In the genomic region with DNA sequence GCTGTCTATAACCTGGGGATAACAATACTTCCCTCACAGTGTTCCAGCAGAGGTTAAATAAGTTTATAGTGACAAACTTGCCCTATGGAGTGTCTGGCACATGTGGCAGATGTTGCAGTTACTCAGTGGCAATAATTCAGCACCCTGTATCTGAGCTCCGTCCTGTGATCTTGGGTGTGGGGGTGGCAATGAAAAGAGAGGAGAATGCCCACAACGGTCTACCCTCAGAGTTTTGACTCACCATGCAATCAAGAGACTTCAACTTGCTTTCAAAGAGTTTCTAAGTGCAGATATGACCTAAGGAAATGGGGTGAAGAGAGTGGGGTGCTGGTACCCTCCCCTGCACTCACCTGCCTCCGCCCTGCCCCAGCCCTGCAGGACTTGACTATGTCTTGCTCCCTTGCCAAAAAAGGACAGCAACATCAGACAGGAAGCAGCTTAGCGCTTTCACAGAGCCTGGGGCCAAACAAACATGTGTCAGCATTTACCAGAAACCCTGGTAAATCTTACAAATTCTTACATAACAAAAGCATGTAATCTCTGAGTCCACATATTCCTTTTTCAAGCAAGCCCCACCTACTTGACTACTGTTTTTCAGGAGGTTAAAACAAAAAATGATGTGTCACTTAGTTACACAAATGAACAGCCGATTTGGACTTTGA, we compare ENCODE assay signal across 10 cellular contexts.
A peak's percentile ranks its signal among the peaks of the same experiment; 100 is the strongest.
DNase-seq lines count a peak whose midpoint lies in the region; ATAC-seq and TF ChIP-seq lines count a peak whose summit lies in the region.
"Had no signal": no experiment of that assay in that cellular context is flagged by ENCODE, and none has a peak within 500 bp of the region (broad histone marks: within the 10 kb centered on the region; RNA-seq: fewer than 3 reads in every experiment).

No MANE protein-coding gene starts in this region.

- intact Hi-C loops in upper lobe of right lung (cut with DNase I), result no loop called here
- intact Hi-C loops in activated CD4-positive, alpha-beta T cell treated with anti-CD3 and anti-CD28 coated beads, Interleukin-2, amount 10 ng/mL, durations not matched to agents 24 days and 14 days (cut with micrococcal nuclease), result no loop called here

- no peaks in the 10 kb centered on the region for H3K36me3 Mint-ChIP-seq in activated T-cell treated with anti-CD3 and anti-CD28 coated beads, Interleukin-2, amount 50 U/mL, for 72 hours (ENCODE audit: insufficient read depth in 2 of 2)
- no peaks in the 10 kb centered on the region for H3K36me3 Mint-ChIP-seq in activated CD4-positive, alpha-beta T cell treated with anti-CD3 and anti-CD28 coated beads, Interleukin-2, amount 10 ng/mL, durations not matched to agents 24 days and 14 days (ENCODE audit: low read depth)

- DNase-seq in activated T-cell treated with anti-CD3 and anti-CD28 coated beads, Interleukin-2, amount 50 U/mL, for 72 hours, result peak; percentile 2 to 3
- DNase-seq in activated T-cell treated with anti-CD3 and anti-CD28 coated beads for 4 hours (no peak), astrocyte of the hippocampus (ENCODE audit: low read depth, low spot score) (peak; percentile 75), iris pigment epithelial cell (ENCODE audit: low read depth) (peak; percentile 98), upper lobe of right lung (no peak), 8988T (no peak), NCI-H1436 treated with DMSO at 0.1 percent for 48 hours (lab: John Stamatoyannopoulos, UW) (no peak)
- DNase-seq in activated CD4-positive, alpha-beta T cell treated with anti-CD3 and anti-CD28 coated beads, Interleukin-2, amount 10 ng/mL, durations not matched to agents 24 days and 14 days, result no peak
- DNase-seq: NCI-H2029 treated with DMSO at 0.1 percent for 48 hours had no signal

- H3K4me3 ChIP-seq in upper lobe of right lung, result no peak overlapping the region

- TF ChIP-seq CTCF in upper lobe of right lung (IDR thresholded peaks at IDR 0.05), result no peak

- no peaks in the 10 kb centered on the region for H3K27me3 ChIP-seq in upper lobe of right lung

- H3K36me3 ChIP-seq in upper lobe of right lung, result no peaks in the 10 kb centered on the region

- no peaks in the 10 kb centered on the region for H3K9me3 Mint-ChIP-seq in activated T-cell treated with anti-CD3 and anti-CD28 coated beads, Interleukin-2, amount 50 U/mL, for 72 hours
- no peaks in the 10 kb centered on the region for H3K9me3 Mint-ChIP-seq in activated CD4-positive, alpha-beta T cell treated with anti-CD3 and anti-CD28 coated beads, Interleukin-2, amount 10 ng/mL, durations not matched to agents 24 days and 14 days

- no peak overlapping the region for H3K27ac ChIP-seq in upper lobe of right lung
- H3K27ac ChIP-seq: C4-2B had no signal

- no peak overlapping the region for H3K4me3 Mint-ChIP-seq in activated T-cell treated with anti-CD3 and anti-CD28 coated beads, Interleukin-2, amount 50 U/mL, for 72 hours
- no peak overlapping the region for H3K4me3 Mint-ChIP-seq in activated CD4-positive, alpha-beta T cell treated with anti-CD3 and anti-CD28 coated beads, Interleukin-2, amount 10 ng/mL, durations not matched to agents 24 days and 14 days

- no peaks in the 10 kb centered on the region for H3K4me1 ChIP-seq in upper lobe of right lung

- H3K27ac Mint-ChIP-seq in activated T-cell treated with anti-CD3 and anti-CD28 coated beads, Interleukin-2, amount 50 U/mL, for 72 hours, result no peak overlapping the region
- H3K27ac Mint-ChIP-seq in activated CD4-positive, alpha-beta T cell treated with anti-CD3 and anti-CD28 coated beads, Interleukin-2, amount 10 ng/mL, durations not matched to agents 24 days and 14 days, result no peak overlapping the region

- peaks cover 8% of the 10 kb centered on the region for H3K27me3 Mint-ChIP-seq in activated T-cell treated with anti-CD3 and anti-CD28 coated beads, Interleukin-2, amount 50 U/mL, for 72 hours (ENCODE audit: low read depth)
- H3K27me3 Mint-ChIP-seq in activated CD4-positive, alpha-beta T cell treated with anti-CD3 and anti-CD28 coated beads, Interleukin-2, amount 10 ng/mL, durations not matched to agents 24 days and 14 days, result peaks cover 13% of the 10 kb centered on the region

- peak; percentile 60 to 65 for ATAC-seq in activated T-cell treated with anti-CD3 and anti-CD28 coated beads, Interleukin-2, amount 50 U/mL, for 72 hours (replicated peaks in 1 of 2)
- peak; percentile 69 for ATAC-seq in upper lobe of right lung

- peaks cover 8% of the 10 kb centered on the region for H3K4me1 Mint-ChIP-seq in activated T-cell treated with anti-CD3 and anti-CD28 coated beads, Interleukin-2, amount 50 U/mL, for 72 hours (ENCODE audit: low read depth)
- H3K4me1 Mint-ChIP-seq in activated CD4-positive, alpha-beta T cell treated with anti-CD3 and anti-CD28 coated beads, Interleukin-2, amount 10 ng/mL, durations not matched to agents 24 days and 14 days, result peaks cover 3% of the 10 kb centered on the region

- no peaks in the 10 kb centered on the region for H3K9me3 ChIP-seq in upper lobe of right lung

Comparison
In these comparisons a context has a peak if more than half of its experiments do, and no peak if none do; other contexts are left out.
1. DNase-seq: peak in activated T-cell treated with anti-CD3 and anti-CD28 coated beads, Interleukin-2, amount 50 U/mL, for 72 hours (2 of 2), astrocyte of the hippocampus (single experiment) and iris pigment epithelial cell (single experiment); none in activated T-cell treated with anti-CD3 and anti-CD28 coated beads for 4 hours (single experiment), upper lobe of right lung (single experiment), 8988T (single experiment), activated CD4-positive, alpha-beta T cell treated with anti-CD3 and anti-CD28 coated beads, Interleukin-2, amount 10 ng/mL, durations not matched to agents 24 days and 14 days (single experiment) and NCI-H1436 treated with DMSO at 0.1 percent for 48 hours (single experiment).